12 cellular contexts compared by ENCODE assay signal in genomic region chr20:47133809-47134456, GRCh38.
DNase-seq lines count a peak whose midpoint lies in the region; TF ChIP-seq lines count a peak whose summit lies in the region.
"Had no signal": no experiment of that assay in that cellular context is flagged by ENCODE, and none has a peak within 500 bp of the region (broad histone marks: within the 10 kb centered on the region; RNA-seq: fewer than 3 reads in every experiment).

No MANE protein-coding gene starts in this region.

- no peaks in the 10 kb centered on the region for H3K79me2 ChIP-seq in OCI-LY7 (ENCODE audit: insufficient read depth, low read depth, low read length)

- BruUV-seq in OCI-LY7 (replicated peaks; lab: Mats Ljungman, UMichigan) (no TSS peak), Caco-2 (replicated peaks; lab: Mats Ljungman, UMichigan) (no TSS peak)

- intact Hi-C loops in OCI-LY7 (cut with micrococcal nuclease; ENCODE audit: unreplicated experiment) = no loop called here
- intact Hi-C loops in activated naive CD4-positive, alpha-beta T cell treated with anti-CD3 and anti-CD28 coated beads for 36 hours (cut with micrococcal nuclease) = no loop called here
- intact Hi-C loops in Caco-2 (cut with micrococcal nuclease; ENCODE audit: unreplicated experiment) = no loop called here

- H3K27me3 Mint-ChIP-seq in chondrocyte (ENCODE audit: low read depth) = no peaks in the 10 kb centered on the region
- H3K27me3 Mint-ChIP-seq in activated naive CD4-positive, alpha-beta T cell treated with anti-CD3 and anti-CD28 coated beads for 36 hours (ENCODE audit: low read depth) = peaks cover 6% of the 10 kb centered on the region
- H3K27me3 Mint-ChIP-seq in Caco-2 (ENCODE audit: insufficient read depth, unreplicated experiment) = no peaks in the 10 kb centered on the region

- TF ChIP-seq CTCF in chondrocyte (IDR thresholded peaks at IDR 0.05) (no peak), OCI-LY7 (conservative IDR thresholded peaks at IDR 0.05; ENCODE audit: low read length) (no peak), Caco-2 (IDR thresholded peaks at IDR 0.05; ENCODE audit: insufficient read depth in 1 of 2, low read depth in 1 of 2, low read length in 1 of 2, severe bottlenecking in 1 of 2, unreplicated experiment in 1 of 2) (no peak)

- H3K4me3 ChIP-seq in OCI-LY7 (ENCODE audit: low read depth, low read length, poor library complexity, severe bottlenecking) = no peak overlapping the region
- no peak overlapping the region for H3K4me3 ChIP-seq in Caco-2 (ENCODE audit: low read depth, low read length)

- H3K27ac ChIP-seq in OCI-LY7 (ENCODE audit: low read depth, low read length, poor library complexity, severe bottlenecking) = no peak overlapping the region

- H3K27ac Mint-ChIP-seq in chondrocyte (ENCODE audit: unreplicated experiment) = peak overlapping the region; percentile 32
- no peak overlapping the region for H3K27ac Mint-ChIP-seq in activated naive CD4-positive, alpha-beta T cell treated with anti-CD3 and anti-CD28 coated beads for 36 hours
- no peak overlapping the region for H3K27ac Mint-ChIP-seq in Caco-2 (ENCODE audit: unreplicated experiment)
- H3K27ac Mint-ChIP-seq: activated CD4-positive, alpha-beta T cell treated with anti-CD3 and anti-CD28 coated beads for 36 hours; CD4-positive, CD25-positive, alpha-beta regulatory T cell had no signal

- H3K4me3 Mint-ChIP-seq in chondrocyte (ENCODE audit: unreplicated experiment) (no peak overlapping the region), Caco-2 (ENCODE audit: unreplicated experiment) (no peak overlapping the region)
- no peak overlapping the region for H3K4me3 Mint-ChIP-seq in activated naive CD4-positive, alpha-beta T cell treated with anti-CD3 and anti-CD28 coated beads for 36 hours
- H3K4me3 Mint-ChIP-seq: activated CD4-positive, alpha-beta T cell treated with anti-CD3 and anti-CD28 coated beads for 36 hours; CD4-positive, CD25-positive, alpha-beta regulatory T cell; central memory CD8-positive, alpha-beta T cell had no signal

- H3K36me3 ChIP-seq in OCI-LY7 (ENCODE audit: insufficient read depth, low read length) (no peaks in the 10 kb centered on the region), Caco-2 (ENCODE audit: control insufficient read depth, insufficient read depth, low read length) (no peaks in the 10 kb centered on the region)

- no peaks in the 10 kb centered on the region for H3K9me3 Mint-ChIP-seq in chondrocyte (ENCODE audit: low read depth)
- H3K9me3 Mint-ChIP-seq in activated naive CD4-positive, alpha-beta T cell treated with anti-CD3 and anti-CD28 coated beads for 36 hours = no peaks in the 10 kb centered on the region
- H3K9me3 Mint-ChIP-seq in Caco-2 (ENCODE audit: unreplicated experiment) = no peaks in the 10 kb centered on the region
- H3K9me3 Mint-ChIP-seq: central memory CD8-positive, alpha-beta T cell had no signal

- H3K4me1 ChIP-seq in OCI-LY7 (ENCODE audit: insufficient read depth, low read length, poor library complexity, severe bottlenecking) (no peaks in the 10 kb centered on the region), Caco-2 (0 out of 2 replicates have a peak, but pooled peaks cover 5% of the 10 kb centered on the region)

- H2AFZ ChIP-seq in OCI-LY7 (ENCODE audit: low read length) = no peak overlapping the region

- H3K9me3 ChIP-seq in OCI-LY7 (ENCODE audit: low read length) (no peaks in the 10 kb centered on the region), Caco-2 (no peaks in the 10 kb centered on the region; the same call in 1 of the 2 replicates)

- peaks cover 22% of the 10 kb centered on the region for H3K4me1 Mint-ChIP-seq in chondrocyte (ENCODE audit: low read depth)
- no peaks in the 10 kb centered on the region for H3K4me1 Mint-ChIP-seq in activated naive CD4-positive, alpha-beta T cell treated with anti-CD3 and anti-CD28 coated beads for 36 hours (ENCODE audit: low read depth)
- peaks cover 9% of the 10 kb centered on the region for H3K4me1 Mint-ChIP-seq in Caco-2 (ENCODE audit: low read depth, unreplicated experiment)
- H3K4me1 Mint-ChIP-seq: activated CD4-positive, alpha-beta T cell treated with anti-CD3 and anti-CD28 coated beads for 36 hours; CD4-positive, CD25-positive, alpha-beta regulatory T cell; central memory CD8-positive, alpha-beta T cell had no signal

- DNase-seq in EH (ENCODE audit: low read depth) (peak; percentile 93), NCI-H226 (peak; percentile 82), chondrocyte (ENCODE audit: low spot score) (no peak), mesenteric fat pad (ENCODE audit: low spot score) (peak; percentile 75), OCI-LY7 (ENCODE audit: low spot score) (no peak), SW480 (ENCODE audit: low spot score) (no peak), Caco-2 (no peak)
- DNase-seq in activated naive CD4-positive, alpha-beta T cell treated with anti-CD3 and anti-CD28 coated beads for 36 hours = no peak
- DNase-seq: activated CD4-positive, alpha-beta T cell treated with anti-CD3 and anti-CD28 coated beads for 36 hours; CD4-positive, CD25-positive, alpha-beta regulatory T cell; NCI-H510A had no signal

- POLR2A ChIA-PET in OCI-LY7 (lab: Charles Lee) = no interaction called here
- POLR2A ChIA-PET in Caco-2 (lab: Charles Lee) = no interaction called here

- no peak overlapping the region for H3K4me2 ChIP-seq in OCI-LY7 (ENCODE audit: low read length)

- no peaks in the 10 kb centered on the region for H4K20me1 ChIP-seq in OCI-LY7 (ENCODE audit: insufficient read depth, low read length)

- CTCF ChIA-PET in OCI-LY7 (lab: Charles Lee; ENCODE audit: unreplicated experiment) = no interaction called here
- CTCF ChIA-PET in activated naive CD4-positive, alpha-beta T cell treated with anti-CD3 and anti-CD28 coated beads for 36 hours (lab: Charles Lee) = no interaction called here
- CTCF ChIA-PET in Caco-2 (lab: Charles Lee) = interaction anchor here (0.6 kb wide), 1 partner anchor 356 kb away, joined by 5 read pairs; no protein-coding TSS in a partner anchor

- H3K27me3 ChIP-seq in Caco-2 (replicated peaks; ENCODE audit: control insufficient read depth, insufficient read depth, low read length) = no peaks in the 10 kb centered on the region

- H3K36me3 Mint-ChIP-seq in chondrocyte (ENCODE audit: low read depth) (no peaks in the 10 kb centered on the region), Caco-2 (ENCODE audit: insufficient read depth, unreplicated experiment) (no peaks in the 10 kb centered on the region)
- H3K36me3 Mint-ChIP-seq in activated naive CD4-positive, alpha-beta T cell treated with anti-CD3 and anti-CD28 coated beads for 36 hours (ENCODE audit: low read depth) = no peaks in the 10 kb centered on the region
- H3K36me3 Mint-ChIP-seq: CD4-positive, CD25-positive, alpha-beta regulatory T cell had no signal

- no peaks in the 10 kb centered on the region for H3K9me2 ChIP-seq in OCI-LY7 (ENCODE audit: insufficient read depth, low read length)

Comparison
In these comparisons a context has a peak if more than half of its experiments do, and no peak if none do; other contexts are left out.
1. DNase-seq: peak in EH (single experiment), NCI-H226 (single experiment) and mesenteric fat pad (single experiment); none in chondrocyte (single experiment), OCI-LY7 (single experiment), SW480 (single experiment), activated naive CD4-positive, alpha-beta T cell treated with anti-CD3 and anti-CD28 coated beads for 36 hours (single experiment) and Caco-2 (0 of 2).